Comparison of ENCODE assay signal across 29 cellular contexts in genomic region chr4:8842614-8843013, GRCh38. TPM values are rescaled to one million over a fixed set of nuclear protein-coding genes. Genes with fewer than 3 reads are reported as not detected.
"Had no signal": no experiment of that assay in that cellular context is flagged by ENCODE, and none has a peak within 500 bp of the region (broad histone marks: within the 10 kb centered on the region; RNA-seq: fewer than 3 reads in every experiment).

No MANE protein-coding gene starts in this region.

- H3K9me3 ChIP-seq: ascending aorta, gastrocnemius medialis had no signal

- H3K4me3 ChIP-seq: ascending aorta, breast epithelium, cardiac muscle cell, coronary artery, dorsolateral prefrontal cortex, esophagus muscularis mucosa, gastrocnemius medialis, heart left ventricle had no signal

- H3K27ac ChIP-seq: ascending aorta, breast epithelium, cardiac muscle cell, coronary artery, dorsolateral prefrontal cortex, esophagus muscularis mucosa, foreskin keratinocyte, gastrocnemius medialis, heart left ventricle had no signal

- ATAC-seq: activated CD4-positive, alpha-beta T cell treated with anti-CD3 and anti-CD28 coated beads for 36 hours; activated CD8-positive, alpha-beta T cell treated with anti-CD3 and anti-CD28 coated beads, Interleukin-2, amount 10 ng/mL, durations not matched to agents 7 days and 5 days; activated naive CD4-positive, alpha-beta T cell treated with anti-CD3 and anti-CD28 coated beads, Interleukin-2, amount 50 U/mL, for 72 hours; activated T-cell treated with anti-CD3 and anti-CD28 coated beads, Interleukin-2, amount 50 U/mL, for 72 hours; foreskin keratinocyte; gastrocnemius medialis; heart left ventricle; T-helper 17 cell had no signal

- H3K36me3 ChIP-seq: ascending aorta, breast epithelium, cardiac muscle cell, esophagus muscularis mucosa, gastrocnemius medialis, heart left ventricle had no signal

- H3K4me1 ChIP-seq: ascending aorta, breast epithelium, foreskin keratinocyte, gastrocnemius medialis, heart left ventricle had no signal

- DNase-seq: activated CD4-positive, alpha-beta memory T cell treated with anti-CD3 and anti-CD28 coated beads for 36 hours; activated CD4-positive, alpha-beta T cell treated with anti-CD3 and anti-CD28 coated beads for 36 hours; activated CD4-positive, alpha-beta T cell treated with anti-CD3 and anti-CD28 coated beads, Interleukin-2, amount 10 ng/mL, durations not matched to agents 24 days and 14 days; activated CD4-positive, CD25-positive, alpha-beta regulatory T cell; activated CD4-positive, CD25-positive, alpha-beta regulatory T cell treated with anti-CD3 and anti-CD28 coated beads, Interleukin-2, amount 50 U/mL, for 72 hours; activated CD8-positive, alpha-beta memory T cell treated with anti-CD3 and anti-CD28 coated beads, Interleukin-2, amount 50 U/mL, for 48 hours; activated CD8-positive, alpha-beta T cell treated with anti-CD3 and anti-CD28 coated beads, Interleukin-2, amount 10 ng/mL, durations not matched to agents 7 days and 5 days; activated gamma-delta T cell; activated naive CD4-positive, alpha-beta T cell; activated naive CD4-positive, alpha-beta T cell treated with anti-CD3 and anti-CD28 coated beads, Interleukin-2, amount 10 ng/mL, durations not matched to agents 7 days and 5 days; activated naive CD8-positive, alpha-beta T cell treated with anti-CD3 and anti-CD28 coated beads, Interleukin-2, amount 10 ng/mL, durations not matched to agents 7 days and 5 days; activated T-cell treated with anti-CD3 and anti-CD28 coated beads for 4 hours; activated T-cell treated with anti-CD3 and anti-CD28 coated beads, Interleukin-2, amount 50 U/mL, for 24 hours; activated T-cell treated with anti-CD3 and anti-CD28 coated beads, Interleukin-2, amount 50 U/mL, for 72 hours; effector memory CD4-positive, alpha-beta T cell; erythroblast; foreskin keratinocyte; gastrocnemius medialis; glutamatergic neuron; heart left ventricle; T-helper 1 cell; T-helper 17 cell had no signal

- H3K27me3 ChIP-seq: ascending aorta, foreskin keratinocyte had no signal

RNA-seq across cellular contexts. Expression of gene HMX1, which starts 29.0 kb away (rescaled TPM):
- total RNA-seq: activated CD4-positive, alpha-beta memory T cell treated with anti-CD3 and anti-CD28 coated beads for 36 hours; activated CD4-positive, alpha-beta T cell treated with anti-CD3 and anti-CD28 coated beads for 36 hours; activated CD4-positive, alpha-beta T cell treated with anti-CD3 and anti-CD28 coated beads, Interleukin-2, amount 10 ng/mL, durations not matched to agents 24 days and 14 days; activated CD8-positive, alpha-beta T cell treated with anti-CD3 and anti-CD28 coated beads, Interleukin-2, amount 10 ng/mL, durations not matched to agents 7 days and 5 days; activated naive CD4-positive, alpha-beta T cell treated with anti-CD3 and anti-CD28 coated beads, Interleukin-2, amount 50 U/mL, for 72 hours; activated naive CD8-positive, alpha-beta T cell treated with anti-CD3 and anti-CD28 coated beads, Interleukin-2, amount 10 ng/mL, durations not matched to agents 7 days and 5 days; activated T-cell treated with anti-CD3 and anti-CD28 coated beads, Interleukin-2, amount 50 U/mL, for 72 hours; ascending aorta; breast epithelium; cardiac muscle cell; foreskin keratinocyte; gastrocnemius medialis; T-helper 17 cell had no signal
- polyA plus RNA-seq: foreskin keratinocyte, heart left ventricle had no signal
